In genomic region chr12:32145096-32145495, GRCh38 we compare ENCODE assay signal across 26 cellular contexts.
"Had no signal": no experiment of that assay in that cellular context is flagged by ENCODE, and none has a peak within 500 bp of the region (broad histone marks: within the 10 kb centered on the region; RNA-seq: fewer than 3 reads in every experiment).

No MANE protein-coding gene starts in this region.

- H3K4me3 ChIP-seq: lung, psoas muscle, spleen, testis, tibial nerve, upper lobe of right lung, vagina had no signal

- H3K27ac ChIP-seq: psoas muscle, spleen, testis, upper lobe of right lung, vagina had no signal

- H3K36me3 ChIP-seq: spleen, upper lobe of right lung, vagina had no signal

- H3K4me1 ChIP-seq: psoas muscle, testis, upper lobe of right lung, vagina had no signal

- H3K27ac Mint-ChIP-seq: dendritic cell treated with granulocyte-macrophage colony-stimulating factor and Interleukin-4, amounts not matched to agents 40 ng/mL and 50 ng/mL, for 4 days; endodermal cell; natural killer cell treated with Interleukin-12 subunit alpha and Interleukin-12 subunit beta and Interleukin-15 and Interleukin-18, amount 100 ng/mL, for 72 hours; stimulated activated memory B cell treated with anti-CD40 and anti-IgM and Interleukin-4, amounts not matched to agents 10 μg/mL and 1 μg/mL and 100 μg/mL, for 72 hours; stimulated activated naive CD8-positive, alpha-beta T cell treated with anti-CD3 and anti-CD28 coated beads, Interleukin-15, Interleukin-2, amounts not matched to agents 100 ng/mL and 50 ng/mL, for 24 hours had no signal

- H3K4me3 Mint-ChIP-seq: dendritic cell treated with granulocyte-macrophage colony-stimulating factor and Interleukin-4, amounts not matched to agents 40 ng/mL and 50 ng/mL, for 4 days; endodermal cell; natural killer cell treated with Interleukin-12 subunit alpha and Interleukin-12 subunit beta and Interleukin-15 and Interleukin-18, amount 100 ng/mL, for 72 hours; stimulated activated memory B cell treated with anti-CD40 and anti-IgM and Interleukin-4, amounts not matched to agents 10 μg/mL and 1 μg/mL and 100 μg/mL, for 72 hours; stimulated activated naive CD8-positive, alpha-beta T cell treated with anti-CD3 and anti-CD28 coated beads, Interleukin-15, Interleukin-2, amounts not matched to agents 100 ng/mL and 50 ng/mL, for 24 hours had no signal

- ATAC-seq: left colon; left ventricle myocardium superior; natural killer cell treated with Interleukin-12 subunit alpha and Interleukin-12 subunit beta and Interleukin-15 and Interleukin-18, amount 100 ng/mL, for 72 hours; psoas muscle; sciatic nerve; stimulated activated memory B cell treated with anti-CD40 and anti-IgM and Interleukin-4, amounts not matched to agents 10 μg/mL and 1 μg/mL and 100 μg/mL, for 72 hours; upper lobe of right lung had no signal

- H3K9me3 ChIP-seq: psoas muscle, testis, tibial nerve, upper lobe of right lung, vagina had no signal

- H3K27me3 ChIP-seq: spleen, testis, tibial nerve, upper lobe of right lung, vagina had no signal

- DNase-seq: endodermal cell; erythroblast; foreskin melanocyte; head of caudate nucleus; hippocampal formation; left colon; left ventricle myocardium superior; mesenchymal stem cell; midbrain; occipital lobe; psoas muscle; retina; spleen; stimulated activated CD4-positive, alpha-beta T cell treated with anti-CD3 and anti-CD28 coated beads, Interleukin-15, amount 100 ng/mL, for 24 hours; stimulated activated CD4-positive, alpha-beta T cell treated with anti-CD3 and anti-CD28 coated beads, Interleukin-1b, Interleukin-23, amount 100 ng/mL, for 48 hours; stimulated activated CD4-positive, alpha-beta T cell treated with anti-CD3 and anti-CD28 coated beads, Interleukin-4, amount 100 ng/mL, for 24 hours; testis; upper lobe of right lung had no signal

- H3K36me3 Mint-ChIP-seq: natural killer cell treated with Interleukin-12 subunit alpha and Interleukin-12 subunit beta and Interleukin-15 and Interleukin-18, amount 100 ng/mL, for 72 hours had no signal

- H3K9me3 Mint-ChIP-seq: natural killer cell treated with Interleukin-12 subunit alpha and Interleukin-12 subunit beta and Interleukin-15 and Interleukin-18, amount 100 ng/mL, for 72 hours; stimulated activated memory B cell treated with anti-CD40 and anti-IgM and Interleukin-4, amounts not matched to agents 10 μg/mL and 1 μg/mL and 100 μg/mL, for 72 hours; stimulated activated naive CD8-positive, alpha-beta T cell treated with anti-CD3 and anti-CD28 coated beads, Interleukin-15, Interleukin-2, amounts not matched to agents 100 ng/mL and 50 ng/mL, for 24 hours had no signal

- H3K27me3 Mint-ChIP-seq: dendritic cell treated with granulocyte-macrophage colony-stimulating factor and Interleukin-4, amounts not matched to agents 40 ng/mL and 50 ng/mL, for 4 days; natural killer cell treated with Interleukin-12 subunit alpha and Interleukin-12 subunit beta and Interleukin-15 and Interleukin-18, amount 100 ng/mL, for 72 hours; stimulated activated memory B cell treated with anti-CD40 and anti-IgM and Interleukin-4, amounts not matched to agents 10 μg/mL and 1 μg/mL and 100 μg/mL, for 72 hours; stimulated activated naive CD8-positive, alpha-beta T cell treated with anti-CD3 and anti-CD28 coated beads, Interleukin-15, Interleukin-2, amounts not matched to agents 100 ng/mL and 50 ng/mL, for 24 hours had no signal
